1 cellular context compared by ENCODE assay signal in genomic region chr9:124522121-124523098, GRCh38.
TF ChIP-seq lines count a peak whose summit lies in the region.

No MANE protein-coding gene starts in this region.

TF ChIP-seq in K562, 482 proteins besides CTCF, POLR2A, EP300 and RAD21 (continued from another document):
- TF ChIP-seq AFF4 (CRISPR knock-in tag; IDR thresholded peaks at IDR 0.05) (no peak), DLX4 (CRISPR knock-in tag; IDR thresholded peaks at IDR 0.05) (no peak), SP2 (IDR thresholded peaks at IDR 0.05; ENCODE audit: extremely low read depth, low read depth, low read length, poor library complexity, severe bottlenecking) (no peak), ZNF239 (CRISPR knock-in tag; IDR thresholded peaks at IDR 0.05) (no peak), SAFB2 (IDR thresholded peaks at IDR 0.05; ENCODE audit: borderline replicate concordance, low read depth, low read length, severe bottlenecking) (no peak), DEAF1 (CRISPR knock-in tag; IDR thresholded peaks at IDR 0.05) (no peak), HDAC6 (IDR thresholded peaks at IDR 0.05; ENCODE audit: low read depth, low read length) (no peak), ILK (tag; IDR thresholded peaks at IDR 0.05; ENCODE audit: borderline replicate concordance, low read depth) (no peak), ZNF655 (CRISPR knock-in tag; IDR thresholded peaks at IDR 0.05) (no peak)
